In the genomic region with DNA sequence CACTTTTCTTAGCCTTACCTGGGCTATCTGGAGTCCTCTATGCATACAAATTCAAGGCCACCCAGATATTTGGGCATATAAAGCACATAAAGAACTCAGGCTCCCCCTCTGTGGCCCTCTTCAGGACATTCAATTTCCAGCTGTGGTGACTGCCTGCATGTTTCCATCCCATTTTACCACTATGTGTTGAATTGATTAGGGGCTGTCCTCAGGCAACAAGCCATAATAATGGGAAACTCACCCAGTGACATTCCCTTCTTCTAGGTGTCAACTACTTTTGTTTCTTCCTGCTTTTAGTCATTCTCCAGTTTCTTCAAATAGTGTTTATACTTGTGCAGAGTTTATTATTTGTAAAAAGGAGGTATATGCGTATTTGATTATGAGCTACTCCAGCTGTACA, we compare ENCODE assay signal across 1 cellular context.
TF ChIP-seq lines count a peak whose summit lies in the region.

No MANE protein-coding gene starts in this region.

TF ChIP-seq in WTC11, 78 proteins besides CTCF, POLR2A, EP300 and RAD21 (continued from another document):
- TF ChIP-seq ZNF423 (CRISPR knock-in tag; IDR thresholded peaks at IDR 0.05) (no peak), SOX15 (CRISPR knock-in tag; IDR thresholded peaks at IDR 0.05) (no peak)
- TF ChIP-seq, protein P1, sequence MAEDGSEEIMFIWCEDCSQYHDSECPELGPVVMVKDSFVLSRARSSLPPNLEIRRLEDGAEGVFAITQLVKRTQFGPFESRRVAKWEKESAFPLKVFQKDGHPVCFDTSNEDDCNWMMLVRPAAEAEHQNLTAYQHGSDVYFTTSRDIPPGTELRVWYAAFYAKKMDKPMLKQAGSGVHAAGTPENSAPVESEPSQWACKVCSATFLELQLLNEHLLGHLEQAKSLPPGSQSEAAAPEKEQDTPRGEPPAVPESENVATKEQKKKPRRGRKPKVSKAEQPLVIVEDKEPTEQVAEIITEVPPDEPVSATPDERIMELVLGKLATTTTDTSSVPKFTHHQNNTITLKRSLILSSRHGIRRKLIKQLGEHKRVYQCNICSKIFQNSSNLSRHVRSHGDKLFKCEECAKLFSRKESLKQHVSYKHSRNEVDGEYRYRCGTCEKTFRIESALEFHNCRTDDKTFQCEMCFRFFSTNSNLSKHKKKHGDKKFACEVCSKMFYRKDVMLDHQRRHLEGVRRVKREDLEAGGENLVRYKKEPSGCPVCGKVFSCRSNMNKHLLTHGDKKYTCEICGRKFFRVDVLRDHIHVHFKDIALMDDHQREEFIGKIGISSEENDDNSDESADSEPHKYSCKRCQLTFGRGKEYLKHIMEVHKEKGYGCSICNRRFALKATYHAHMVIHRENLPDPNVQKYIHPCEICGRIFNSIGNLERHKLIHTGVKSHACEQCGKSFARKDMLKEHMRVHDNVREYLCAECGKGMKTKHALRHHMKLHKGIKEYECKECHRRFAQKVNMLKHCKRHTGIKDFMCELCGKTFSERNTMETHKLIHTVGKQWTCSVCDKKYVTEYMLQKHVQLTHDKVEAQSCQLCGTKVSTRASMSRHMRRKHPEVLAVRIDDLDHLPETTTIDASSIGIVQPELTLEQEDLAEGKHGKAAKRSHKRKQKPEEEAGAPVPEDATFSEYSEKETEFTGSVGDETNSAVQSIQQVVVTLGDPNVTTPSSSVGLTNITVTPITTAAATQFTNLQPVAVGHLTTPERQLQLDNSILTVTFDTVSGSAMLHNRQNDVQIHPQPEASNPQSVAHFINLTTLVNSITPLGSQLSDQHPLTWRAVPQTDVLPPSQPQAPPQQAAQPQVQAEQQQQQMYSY (CRISPR knock-in tag; IDR thresholded peaks at IDR 0.05) = no peak
TF ChIP-seq in WTC11: peak in this region for 0.
